Comparison of ENCODE assay signal across 8 cellular contexts in genomic region chr2:43877782-43878464, GRCh38. TPM values are rescaled to one million over a fixed set of nuclear protein-coding genes. Genes with fewer than 3 reads are reported as not detected.
A peak's percentile ranks its signal among the peaks of the same experiment; 100 is the strongest.
DNase-seq lines count a peak whose midpoint lies in the region; ATAC-seq and TF ChIP-seq lines count a peak whose summit lies in the region.

No MANE protein-coding gene starts in this region.

- ATAC-seq in T-cell (replicated peaks in 1 of 4) (peak; percentile 68 to 77 (median 72)), right cardiac atrium (peak; percentile 63 to 66), sciatic nerve (peak; percentile 75), GM21381 (IDR thresholded peaks at IDR 0.05; ENCODE audit: unreplicated experiment) (no peak)

- H3K9ac ChIP-seq in H9 (ENCODE audit: extremely low read depth, insufficient read length, low read length), result no peak overlapping the region

- H3K4me2 ChIP-seq in DOHH2 (ENCODE audit: low read length) (no peak overlapping the region), H9 (ENCODE audit: insufficient read depth, insufficient read length, low read length) (no peak overlapping the region)

- H3K23me2 ChIP-seq in H9 (ENCODE audit: insufficient read length, low read depth, low read length, poor library complexity, severe bottlenecking), result no peaks in the 10 kb centered on the region

- no peaks in the 10 kb centered on the region; a peak in 1 of 7 replicates for H3K36me3 Mint-ChIP-seq in H9 (ENCODE audit: insufficient read depth in 1 of 3, low read depth in 3 of 3)
- H3K36me3 Mint-ChIP-seq in T-cell, result no peaks in the 10 kb centered on the region

- H3K36me3 ChIP-seq in DOHH2 (ENCODE audit: control insufficient read depth, low read length), result no peaks in the 10 kb centered on the region

- H2AFZ ChIP-seq in H9 (ENCODE audit: low read length), result no peak overlapping the region

- H4K5ac ChIP-seq in H9 (ENCODE audit: insufficient read length, low read depth, low read length), result no peak overlapping the region

- no peak overlapping the region for H2BK12ac ChIP-seq in H9 (ENCODE audit: insufficient read length, low read depth, low read length)

- H3K4me1 ChIP-seq in DOHH2 (ENCODE audit: control insufficient read depth, low read length) (no peaks in the 10 kb centered on the region), H9 (ENCODE audit: insufficient read depth, low read length) (peaks cover 4% of the 10 kb centered on the region), right cardiac atrium (ENCODE audit: control insufficient read depth, insufficient read depth, low read length) (no peaks in the 10 kb centered on the region)

- H3F3A ChIP-seq in DOHH2 (ENCODE audit: control insufficient read depth, insufficient read depth), result 0 out of 2 replicates have a peak, but pooled peaks cover 2% of the 10 kb centered on the region

- H4K91ac ChIP-seq in H9 (ENCODE audit: insufficient read length, low read depth, low read length), result no peak overlapping the region

- H4K20me1 ChIP-seq in DOHH2 (ENCODE audit: control insufficient read depth, insufficient read depth, low read depth, low read length) (no peaks in the 10 kb centered on the region), H9 (ENCODE audit: control insufficient read depth, insufficient read depth, insufficient read length) (no peaks in the 10 kb centered on the region)

- intact Hi-C loops in right cardiac atrium (cut with DNase I) (no loop called here), sciatic nerve (cut with DNase I) (no loop called here)

- no peak overlapping the region for H2BK120ac ChIP-seq in H9 (ENCODE audit: low read depth, low read length, poor library complexity, severe bottlenecking)

- H3K79me1 ChIP-seq in H9 (ENCODE audit: insufficient read depth, low read depth, low read length, poor library complexity, severe bottlenecking), result no peaks in the 10 kb centered on the region

- H3T11ph ChIP-seq in H9 (ENCODE audit: low read length), result no peak overlapping the region

- H3K4me1 Mint-ChIP-seq in H9 (peaks cover 4 to 13% of the 10 kb centered on the region in 2 experiments), T-cell (peaks cover 4 to 6% (median 6%) of the 10 kb centered on the region in 3 donors)

- CTCF ChIA-PET in T-cell (lab: Charles Lee), result interaction anchor here in 1 of 2 donors (1.2 kb wide), 1 partner anchor 25 kb away, joined by 3 read pairs; no protein-coding TSS in a partner anchor

- H3K18ac ChIP-seq in H9 (ENCODE audit: insufficient read length, low read depth, low read length), result no peak overlapping the region

- H3K27ac ChIP-seq in DOHH2 (ENCODE audit: low read depth, low read length), result no peak overlapping the region
- H3K27ac ChIP-seq in H9 (ENCODE audit: insufficient read length, low read depth, low read length), result no peak overlapping the region
- no peak overlapping the region for H3K27ac ChIP-seq in right cardiac atrium (ENCODE audit: low read length)

- no peak overlapping the region for H3K4ac ChIP-seq in H9 (ENCODE audit: low read depth, low read length)

- H3K9me3 Mint-ChIP-seq in H9 (no peaks in the 10 kb centered on the region), T-cell (no peaks in the 10 kb centered on the region)

- DNase-seq in H9 (peak; percentile 86), NCI-H128 (lab: John Stamatoyannopoulos, UW; ENCODE audit: unreplicated experiment) (peak; percentile 30), T-cell (peak in 31 of 34 experiments; percentile 15 to 63 (median 39)), amniotic epithelial cell (ENCODE audit: low read depth) (peak; percentile 46), right cardiac atrium (peak; percentile 52 to 81 (median 70)), sciatic nerve (ENCODE audit: low spot score) (peak; percentile 74)

- H3K27me3 ChIP-seq in DOHH2 (ENCODE audit: control insufficient read depth, low read length), result no peaks in the 10 kb centered on the region
- no peaks in the 10 kb centered on the region for H3K27me3 ChIP-seq in H9 (ENCODE audit: insufficient read depth, low read length)
- no peaks in the 10 kb centered on the region for H3K27me3 ChIP-seq in right cardiac atrium (ENCODE audit: control insufficient read depth, insufficient read depth)

- H3K4me3 ChIP-seq in DOHH2 (ENCODE audit: low read length), result no peak overlapping the region
- H3K4me3 ChIP-seq in right cardiac atrium (ENCODE audit: low read length), result no peak overlapping the region

- no peaks in the 10 kb centered on the region for H3K9me2 ChIP-seq in DOHH2 (replicated peaks; ENCODE audit: control insufficient read depth, low read length)

- TF ChIP-seq CTCF in DOHH2 (IDR thresholded peaks at IDR 0.05; ENCODE audit: low read depth, low read length, poor library complexity, severe bottlenecking) (peak; percentile 96), H9 (conservative IDR thresholded peaks at IDR 0.05) (peak; percentile 99)

- H3K4me3 Mint-ChIP-seq in H9, result no peak overlapping the region
- H3K4me3 Mint-ChIP-seq in T-cell, result no peak overlapping the region

- no peak overlapping the region for H2BK20ac ChIP-seq in H9 (ENCODE audit: low read depth, low read length, poor library complexity, severe bottlenecking)

- POLR2A ChIA-PET in T-cell (lab: Charles Lee), result no interaction called here

- no peak overlapping the region for H2BK5ac ChIP-seq in H9 (ENCODE audit: insufficient read length, low read length)

- no peak overlapping the region for H3K23ac ChIP-seq in H9 (ENCODE audit: insufficient read length, low read depth, low read length)

- H4K8ac ChIP-seq in H9 (replicated peaks; ENCODE audit: insufficient read length, low read depth, low read length), result no peak overlapping the region

- H3K56ac ChIP-seq in H9 (ENCODE audit: insufficient read length, low read depth, low read length), result no peak overlapping the region

- H2AK5ac ChIP-seq in H9 (ENCODE audit: insufficient read length, low read length), result no peak overlapping the region

- no peaks in the 10 kb centered on the region for H3K9me3 ChIP-seq in DOHH2 (ENCODE audit: control insufficient read depth, insufficient read depth, low read length)
- H3K9me3 ChIP-seq in H9 (ENCODE audit: control insufficient read depth, low read depth, low read length), result no peaks in the 10 kb centered on the region
- no peaks in the 10 kb centered on the region for H3K9me3 ChIP-seq in right cardiac atrium (ENCODE audit: control insufficient read depth, low read length)

- H3K14ac ChIP-seq in H9 (ENCODE audit: insufficient read depth, low read length), result no peak overlapping the region

- H3K27ac Mint-ChIP-seq in H9, result peak overlapping the region in 2 of 3 experiments; percentile 64 to 89; a peak in 1 of 7 replicates
- H3K27ac Mint-ChIP-seq in T-cell, result no peak overlapping the region

- no peaks in the 10 kb centered on the region for H3K79me2 ChIP-seq in DOHH2 (ENCODE audit: control insufficient read depth, low read length)
- H3K79me2 ChIP-seq in H9 (ENCODE audit: insufficient read depth, low read length), result no peaks in the 10 kb centered on the region

- no CpG with 5 or more reads among the region's 16 CpGs for WGBS in H9 (ENCODE audit: extremely low coverage, insufficient read length, low lambda C conversion rate)
- WGBS in right cardiac atrium, result 34% methylated on average over 16 of the region's 16 CpGs

- H3K27me3 Mint-ChIP-seq in H9 (ENCODE audit: low read depth), result peaks cover 10% of the 10 kb centered on the region
- peaks cover 17 to 24% of the 10 kb centered on the region in 2 donors for H3K27me3 Mint-ChIP-seq in T-cell

- no peak overlapping the region for H2BK15ac ChIP-seq in H9 (ENCODE audit: low read depth, low read length)

RNA-seq across cellular contexts. Expression of gene ABCG8, which starts 39.2 kb away (rescaled TPM):
- total RNA-seq in H9 (2021), result not detected in 2 replicates
- total RNA-seq in T-cell, result under 1 TPM in 2 of 5 donors, not detected in 3; 0.09 TPM
- not detected for total RNA-seq in right cardiac atrium
- not detected for polyA plus RNA-seq in right cardiac atrium
- total RNA-seq in sciatic nerve, result not detected

RNA-seq across cellular contexts. Expression of gene ABCG5, which starts 39.3 kb away (rescaled TPM):
- total RNA-seq in H9 (2021), result not detected in 2 replicates
- not detected for total RNA-seq in T-cell
- not detected for total RNA-seq in right cardiac atrium
- polyA plus RNA-seq in right cardiac atrium, result not detected
- not detected for total RNA-seq in sciatic nerve

Comparison
In these comparisons a context has a peak if more than half of its experiments do, and no peak if none do; other contexts are left out.
1. DNase-seq: peak in every context shown above with its lines; median percentile 86 in H9; 74 in sciatic nerve; 70 in right cardiac atrium; 46 in amniotic epithelial cell; 39 in T-cell; 30 in NCI-H128.
2. H3K27ac Mint-ChIP-seq: peak in H9 (2 of 3); none in T-cell (0 of 2).